1 cellular context compared by ENCODE assay signal in the genomic region with DNA sequence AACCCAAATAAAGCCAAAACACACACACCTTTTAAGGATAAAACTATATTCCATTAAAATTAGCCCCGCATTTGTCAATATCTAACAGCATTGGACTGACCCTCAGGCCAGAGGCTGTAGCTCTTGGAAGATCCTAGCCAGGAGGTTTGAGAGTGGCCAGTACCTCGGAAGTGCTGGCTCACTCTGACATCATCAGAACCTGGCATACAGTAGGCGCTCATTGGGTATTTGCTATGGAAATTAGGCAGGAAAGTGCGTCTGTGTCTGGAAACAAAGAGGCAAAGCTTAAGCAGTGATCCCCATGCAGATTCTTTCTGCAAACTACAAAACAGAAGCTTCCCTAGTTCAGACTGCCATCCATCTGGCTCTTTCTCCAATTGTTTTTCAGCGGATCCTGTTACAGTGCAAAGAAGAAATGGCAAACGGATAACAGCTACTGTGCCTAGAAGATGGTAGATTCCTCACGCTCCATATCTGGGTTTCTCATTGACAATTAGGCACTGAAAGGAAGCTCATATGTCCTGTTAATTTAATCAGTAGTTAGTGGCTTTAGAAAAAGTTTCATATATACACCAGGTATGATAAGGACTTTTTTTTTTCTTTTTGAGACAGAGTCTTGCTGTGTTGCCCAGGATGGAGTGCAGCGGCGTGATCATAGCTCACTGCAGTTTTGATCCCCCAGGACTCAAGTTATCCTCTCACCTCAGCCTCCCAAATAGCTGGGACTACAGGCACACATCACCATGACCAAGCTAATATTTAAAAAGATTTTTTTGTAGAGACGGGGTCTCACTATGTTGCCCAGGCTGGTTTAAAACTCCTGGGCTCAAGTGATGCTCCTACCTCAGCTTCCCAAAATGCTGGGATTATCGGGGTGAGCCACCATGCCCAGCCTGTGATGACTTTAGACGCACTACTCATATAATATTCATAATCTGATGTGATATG.
TF ChIP-seq lines count a peak whose summit lies in the region.

No MANE protein-coding gene starts in this region.

TF ChIP-seq in K562, 482 proteins besides CTCF, POLR2A, EP300 and RAD21 (continued from another document and continues in another):
- TF ChIP-seq, protein P1, sequence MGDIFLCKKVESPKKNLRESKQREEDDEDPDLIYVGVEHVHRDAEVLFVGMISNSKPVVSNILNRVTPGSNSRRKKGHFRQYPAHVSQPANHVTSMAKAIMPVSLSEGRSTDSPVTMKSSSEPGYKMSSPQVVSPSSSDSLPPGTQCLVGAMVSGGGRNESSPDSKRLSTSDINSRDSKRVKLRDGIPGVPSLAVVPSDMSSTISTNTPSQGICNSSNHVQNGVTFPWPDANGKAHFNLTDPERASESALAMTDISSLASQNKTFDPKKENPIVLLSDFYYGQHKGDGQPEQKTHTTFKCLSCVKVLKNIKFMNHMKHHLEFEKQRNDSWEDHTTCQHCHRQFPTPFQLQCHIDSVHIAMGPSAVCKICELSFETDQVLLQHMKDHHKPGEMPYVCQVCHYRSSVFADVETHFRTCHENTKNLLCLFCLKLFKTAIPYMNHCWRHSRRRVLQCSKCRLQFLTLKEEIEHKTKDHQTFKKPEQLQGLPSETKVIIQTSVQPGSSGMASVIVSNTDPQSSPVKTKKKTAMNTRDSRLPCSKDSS (IDR thresholded peaks at IDR 0.05; ENCODE audit: low read depth, partially characterized antibody), result no peak
- no peak for TF ChIP-seq NR2F6 (CRISPR knock-in tag; IDR thresholded peaks at IDR 0.05)
- TF ChIP-seq PRDM10 (IDR thresholded peaks at IDR 0.05; ENCODE audit: partially characterized antibody), result peak; percentile 41
- TF ChIP-seq POLR2AphosphoS5 (IDR thresholded peaks at IDR 0.05; ENCODE audit: control insufficient read depth, insufficient read depth, low read depth, low read length), result peak; percentile 72; the same call in 1 of the 2 replicates
- 0 out of 4 replicates have a peak, but pooled peaks of 1 of the 2 experiments have one; percentile 10 for TF ChIP-seq ETV6 (IDR thresholded peaks at IDR 0.05; ENCODE audit: borderline replicate concordance in 1 of 2, low read depth in 2 of 2, low read length in 1 of 2)
- no peak for TF ChIP-seq ETV6 (CRISPR knock-in tag; IDR thresholded peaks at IDR 0.05; ENCODE audit: borderline replicate concordance)
- no peak for TF ChIP-seq SREBF1 (IDR thresholded peaks at IDR 0.05; ENCODE audit: borderline replicate concordance, low read depth, low read length)
- peak; percentile 35 for TF ChIP-seq NFYB (IDR thresholded peaks at IDR 0.05; ENCODE audit: extremely low read depth, insufficient read length)
- TF ChIP-seq BMI1 (IDR thresholded peaks at IDR 0.05; ENCODE audit: low read length), result no peak
- TF ChIP-seq ZC3H8 (IDR thresholded peaks at IDR 0.05), result no peak
- peak; percentile 69 for TF ChIP-seq TAF1 (IDR thresholded peaks at IDR 0.05; ENCODE audit: control insufficient read depth, extremely low read depth, insufficient read depth, low read length, severe bottlenecking)
- TF ChIP-seq ZNF318 (IDR thresholded peaks at IDR 0.05; ENCODE audit: borderline replicate concordance in 1 of 2, low read depth in 1 of 2), result no peak
- no peak for TF ChIP-seq NR2C2 (CRISPR knock-in tag; IDR thresholded peaks at IDR 0.05)
- TF ChIP-seq NR2C2 (tag; IDR thresholded peaks at IDR 0.05), result no peak
- no peak for TF ChIP-seq MGA (IDR thresholded peaks at IDR 0.05)
- no peak for TF ChIP-seq MLX (CRISPR knock-in tag; conservative IDR thresholded peaks at IDR 0.05)
- no peak for TF ChIP-seq MYC (IDR thresholded peaks at IDR 0.05; ENCODE audit: low read depth, low read length)
- TF ChIP-seq MYC (CRISPR knock-in tag; IDR thresholded peaks at IDR 0.05; ENCODE audit: borderline replicate concordance, low read depth), result no peak
- TF ChIP-seq COPS2 (conservative IDR thresholded peaks at IDR 0.05), result no peak
